14 cellular contexts compared by ENCODE assay signal in genomic region chr11:637593-638507, GRCh38. TPM values are rescaled to one million over a fixed set of nuclear protein-coding genes. Genes with fewer than 3 reads are reported as not detected.
DNase-seq lines count a peak whose midpoint lies in the region; ATAC-seq, FAIRE-seq and TF ChIP-seq lines count a peak whose summit lies in the region.
"Had no signal": no experiment of that assay in that cellular context is flagged by ENCODE, and none has a peak within 500 bp of the region (broad histone marks: within the 10 kb centered on the region; RNA-seq: fewer than 3 reads in every experiment).

No MANE protein-coding gene starts in this region.

- 0 out of 2 replicates have a peak, but pooled peaks cover 3% of the 10 kb centered on the region for H4K20me1 ChIP-seq in HepG2 (ENCODE audit: insufficient read depth, low read length)

- H3K27me3 Mint-ChIP-seq in activated naive CD4-positive, alpha-beta T cell treated with anti-CD3 and anti-CD28 coated beads, Interleukin-2, amount 50 U/mL, for 24 hours, result peaks cover 14% of the 10 kb centered on the region

- no peak for FAIRE-seq in HepG2 (lab: Jason Lieb, UNC)

- H3K27ac ChIP-seq in HepG2 (ENCODE audit: extremely low read length, insufficient read depth, low read length) (no peak overlapping the region), thoracic aorta (no peak overlapping the region)
- H3K27ac ChIP-seq: epithelial cell of prostate had no signal

- no peaks in the 10 kb centered on the region for H3K9me3 ChIP-seq in HepG2 (ENCODE audit: low read length)
- H3K9me3 ChIP-seq in thoracic aorta, result no peaks in the 10 kb centered on the region

- POLR2A ChIA-PET in HepG2 (lab: Yijun Ruan, JAX), result no interaction called here

- TF ChIP-seq CTCF in astrocyte of the cerebellum (IDR thresholded peaks at IDR 0.05; ENCODE audit: low read depth, low read length, missing control alignments) (no peak), HepG2 (CRISPR knock-in tag; IDR thresholded peaks at IDR 0.05) (no peak), thoracic aorta (IDR thresholded peaks at IDR 0.05) (no peak)

- in situ Hi-C loops in astrocyte of the cerebellum (cut with HindIII; ENCODE audit: low sequenced_read_pairs), result no loop called here
- in situ Hi-C loops in HepG2 (cut with HindIII; ENCODE audit: extremely low pct_ligation_motif_present, low pct_unique_long_range_greater_than_20kb), result no loop called here
- in situ Hi-C loops in G401 (cut with HindIII; ENCODE audit: low sequenced_read_pairs), result no loop called here

- no peak overlapping the region for H3K27ac Mint-ChIP-seq in activated naive CD4-positive, alpha-beta T cell treated with anti-CD3 and anti-CD28 coated beads, Interleukin-2, amount 50 U/mL, for 24 hours

- no peak for TF ChIP-seq EP300 in HepG2 (IDR thresholded peaks at IDR 0.05; ENCODE audit: low read depth in 2 of 2, low read length in 2 of 2)
- no peak for TF ChIP-seq EP300 in HepG2 (CRISPR knock-in tag; IDR thresholded peaks at IDR 0.05; ENCODE audit: borderline replicate concordance)

- CTCF ChIA-PET in HepG2 (lab: Yijun Ruan, JAX; ENCODE audit: low intra/inter-chr PET ratio, low total read pairs), result no interaction called here

- no peak for TF ChIP-seq POLR2A in HepG2 (IDR thresholded peaks at IDR 0.05; ENCODE audit: insufficient read depth in 1 of 2, low read depth in 2 of 2, low read length in 2 of 2)

- H3K4me3 Mint-ChIP-seq in activated naive CD4-positive, alpha-beta T cell treated with anti-CD3 and anti-CD28 coated beads, Interleukin-2, amount 50 U/mL, for 24 hours, result peak overlapping the region; percentile 61

- H3K4me2 ChIP-seq in HepG2 (ENCODE audit: low read depth, low read length), result no peak overlapping the region

- H3K9me3 Mint-ChIP-seq in activated naive CD4-positive, alpha-beta T cell treated with anti-CD3 and anti-CD28 coated beads, Interleukin-2, amount 50 U/mL, for 24 hours, result no peaks in the 10 kb centered on the region

- H3K79me2 ChIP-seq in HepG2 (ENCODE audit: insufficient read depth, low read length), result no peaks in the 10 kb centered on the region

- no peaks in the 10 kb centered on the region for H3K36me3 Mint-ChIP-seq in activated naive CD4-positive, alpha-beta T cell treated with anti-CD3 and anti-CD28 coated beads, Interleukin-2, amount 50 U/mL, for 24 hours

- ATAC-seq in HepG2 (no peak), thoracic aorta (ENCODE audit: insufficient number of reproducible peaks, low FRiP score, low read depth) (no peak), HG02763 (IDR thresholded peaks at IDR 0.05; ENCODE audit: unreplicated experiment) (no peak)

- 0 out of 5 replicates have a peak, but pooled peaks cover 1 to 9% of the 10 kb centered on the region in 2 experiments for H3K36me3 ChIP-seq in HepG2 (replicated peaks in 1 of 2; ENCODE audit: control insufficient read depth in 1 of 2, insufficient read depth in 2 of 2, low read length in 2 of 2)
- peaks cover 11% of the 10 kb centered on the region for H3K36me3 ChIP-seq in thoracic aorta

- no peak overlapping the region for H3K9ac ChIP-seq in HepG2 (ENCODE audit: insufficient read depth, low read depth, low read length)

- no peak for TF ChIP-seq RAD21 in HepG2 (CRISPR knock-in tag; IDR thresholded peaks at IDR 0.05)

- H3K4me3 ChIP-seq in astrocyte of the cerebellum (ENCODE audit: low read depth, low read length) (peak overlapping the region; percentile 14), HepG2 (replicated peaks in 1 of 3; ENCODE audit: insufficient read depth in 1 of 3, low read depth in 2 of 3, low read length in 3 of 3) (no peak overlapping the region), thoracic aorta (peak overlapping the region; percentile 54)

- no peak for DNase-seq in activated naive CD4-positive, alpha-beta T cell (lab: John Stamatoyannopoulos, UW)
- DNase-seq in astrocyte of the cerebellum (ENCODE audit: low read depth), result no peak
- no peak for DNase-seq in HepG2 (ENCODE audit: low spot score)
- no peak for DNase-seq in thoracic aorta (ENCODE audit: low spot score)
- DNase-seq in G401 (ENCODE audit: low spot score), result no peak
- DNase-seq in SIG-M5 treated with dmso at 0.1 percent for 504 hours (lab: John Stamatoyannopoulos, UW; ENCODE audit: unreplicated experiment), result no peak
- DNase-seq: NCI-H345; stimulated activated CD4-positive, alpha-beta T cell treated with anti-CD3 and anti-CD28 coated beads, Interleukin-2, amount 100 ng/mL, for 48 hours; T-helper 1 cell had no signal

- intact Hi-C loops in HepG2 (cut with micrococcal nuclease; ENCODE audit: unreplicated experiment), result no loop called here

- H3K27me3 ChIP-seq in HepG2 (ENCODE audit: control insufficient read depth in 1 of 2, insufficient read depth in 2 of 2, low read length in 2 of 2) (no peaks in the 10 kb centered on the region), thoracic aorta (replicated peaks; ENCODE audit: insufficient read depth) (no peaks in the 10 kb centered on the region)

- WGBS in HepG2 (ENCODE audit: low lambda C conversion rate), result 98% methylated on average over 42 of the region's 53 CpGs

- peaks cover 9% of the 10 kb centered on the region for H3K4me1 Mint-ChIP-seq in activated naive CD4-positive, alpha-beta T cell treated with anti-CD3 and anti-CD28 coated beads, Interleukin-2, amount 50 U/mL, for 24 hours

- H2AFZ ChIP-seq in HepG2 (ENCODE audit: low read length), result no peak overlapping the region

- no TSS peak for BruUV-seq in HepG2 (replicated peaks; lab: Mats Ljungman, UMichigan)

- H3K4me1 ChIP-seq in HepG2 (ENCODE audit: insufficient read depth, low read length) (no peaks in the 10 kb centered on the region), thoracic aorta (ENCODE audit: control insufficient read depth in 1 of 2, low read depth in 2 of 2) (peaks cover 4 to 15% of the 10 kb centered on the region in 2 donors)

RNA-seq across cellular contexts. Expression of gene DRD4, which starts 0.8 kb away (rescaled TPM):
- total RNA-seq in HepG2 (2016; rRNA removed; fragmentation: Illumina TruSeq; extraction: Trizol) (0.13 TPM in 1 of 2 replicates, not detected in the other), thoracic aorta (under 1 TPM in 1 of 2 donors, not detected in 1; 0.27 TPM)
- not detected in 2 replicates for total RNA-seq in HepG2 (2016; cell fraction: cytosol; rRNA removed; fragmentation: Illumina TruSeq; extraction: Trizol; ENCODE audit: low read depth)
- total RNA-seq in HepG2 (2016; cell fraction: insoluble cytoplasmic fraction; rRNA removed; fragmentation: Illumina TruSeq; extraction: Trizol), result not detected in 2 replicates
- 0.15 TPM in 1 of 2 replicates, not detected in the other for total RNA-seq in HepG2 (2016; cell fraction: membrane; rRNA removed; fragmentation: Illumina TruSeq; extraction: Trizol)
- not detected in 2 replicates for total RNA-seq in HepG2 (2016; cell fraction: nucleus; rRNA removed; fragmentation: Illumina TruSeq; extraction: Trizol)
- polyA plus RNA-seq in HepG2 (2011; rRNA removed), result 0.09 TPM in 2 replicates
- polyA plus RNA-seq in HepG2 (2011; cell fraction: cytosol; rRNA removed), result 0.11 TPM in 1 of 2 replicates, not detected in the other
- 1.3 and 1.6 TPM in 2 replicates for polyA plus RNA-seq in HepG2 (2011; cell fraction: nucleus; rRNA removed)
- polyA plus RNA-seq in HepG2 (2012), result 0.60 and 0.79 TPM in 2 replicates
- polyA plus RNA-seq in HepG2 (2016; cell fraction: cytosol; fragmentation: Illumina TruSeq; extraction: Trizol; ENCODE audit: low read depth), result 0.18 and 0.26 TPM in 2 replicates
- 0.16 and 0.24 TPM in 2 replicates for polyA plus RNA-seq in HepG2 (2016; cell fraction: insoluble cytoplasmic fraction; fragmentation: Illumina TruSeq; extraction: Trizol; ENCODE audit: low read depth)
- 0.22 and 0.28 TPM in 2 replicates for polyA plus RNA-seq in HepG2 (2016; cell fraction: membrane; fragmentation: Illumina TruSeq; extraction: Trizol; ENCODE audit: low read depth)
- 1.4 and 1.5 TPM in 2 replicates for polyA plus RNA-seq in HepG2 (2016; cell fraction: nucleus; fragmentation: Illumina TruSeq; extraction: Trizol; ENCODE audit: insufficient read depth, low read depth)
- polyA minus RNA-seq in HepG2 (2011; rRNA and poly(A)+ RNA removed; ENCODE audit: low replicate concordance), result 0.42 TPM in 1 of 2 replicates, not detected in the other
- not detected in 2 replicates for polyA minus RNA-seq in HepG2 (2011; cell fraction: cytosol; rRNA and poly(A)+ RNA removed)
- 0.26 and 0.50 TPM in 2 replicates for polyA minus RNA-seq in HepG2 (2011; cell fraction: nucleus; rRNA and poly(A)+ RNA removed)
- total RNA-seq in G401 (2014; rRNA removed; shearing (Covaris generic)), result not detected in 2 replicates
- polyA plus RNA-seq: CD14-positive monocyte had no signal

RNA-seq across cellular contexts. Expression of gene SCT, which starts 10.9 kb away (rescaled TPM):
- total RNA-seq in HepG2 (2016; rRNA removed; fragmentation: Illumina TruSeq; extraction: Trizol) (not detected in 2 replicates), thoracic aorta (not detected)
- total RNA-seq in HepG2 (2016; cell fraction: cytosol; rRNA removed; fragmentation: Illumina TruSeq; extraction: Trizol; ENCODE audit: low read depth), result not detected in 2 replicates
- not detected in 2 replicates for total RNA-seq in HepG2 (2016; cell fraction: insoluble cytoplasmic fraction; rRNA removed; fragmentation: Illumina TruSeq; extraction: Trizol)
- total RNA-seq in HepG2 (2016; cell fraction: membrane; rRNA removed; fragmentation: Illumina TruSeq; extraction: Trizol), result not detected in 2 replicates
- not detected in 2 replicates for total RNA-seq in HepG2 (2016; cell fraction: nucleus; rRNA removed; fragmentation: Illumina TruSeq; extraction: Trizol)
- not detected in 2 replicates for polyA plus RNA-seq in HepG2 (2011; rRNA removed)
- not detected in 2 replicates for polyA plus RNA-seq in HepG2 (2011; cell fraction: cytosol; rRNA removed)
- not detected in 2 replicates for polyA plus RNA-seq in HepG2 (2011; cell fraction: nucleus; rRNA removed)
- not detected in 2 replicates for polyA plus RNA-seq in HepG2 (2012)
- not detected in 2 replicates for polyA plus RNA-seq in HepG2 (2016; cell fraction: cytosol; fragmentation: Illumina TruSeq; extraction: Trizol; ENCODE audit: low read depth)
- not detected in 2 replicates for polyA plus RNA-seq in HepG2 (2016; cell fraction: insoluble cytoplasmic fraction; fragmentation: Illumina TruSeq; extraction: Trizol; ENCODE audit: low read depth)
- not detected in 2 replicates for polyA plus RNA-seq in HepG2 (2016; cell fraction: membrane; fragmentation: Illumina TruSeq; extraction: Trizol; ENCODE audit: low read depth)
- polyA plus RNA-seq in HepG2 (2016; cell fraction: nucleus; fragmentation: Illumina TruSeq; extraction: Trizol; ENCODE audit: insufficient read depth, low read depth), result not detected in 2 replicates
- not detected in 2 replicates for polyA minus RNA-seq in HepG2 (2011; rRNA and poly(A)+ RNA removed; ENCODE audit: low replicate concordance)
- not detected in 2 replicates for polyA minus RNA-seq in HepG2 (2011; cell fraction: cytosol; rRNA and poly(A)+ RNA removed)
- not detected in 2 replicates for polyA minus RNA-seq in HepG2 (2011; cell fraction: nucleus; rRNA and poly(A)+ RNA removed)
- total RNA-seq in G401 (2014; rRNA removed; shearing (Covaris generic)), result not detected in 2 replicates
- total RNA-seq: mononuclear cell had no signal
- polyA plus RNA-seq: CD14-positive monocyte had no signal

RNA-seq across cellular contexts. Expression of gene CDHR5, which starts 13.1 kb away (rescaled TPM):
- total RNA-seq in HepG2 (2016; rRNA removed; fragmentation: Illumina TruSeq; extraction: Trizol) (0.21 and 0.46 TPM in 2 replicates), thoracic aorta (not detected)
- 0.09 TPM in 1 of 2 replicates, not detected in the other for total RNA-seq in HepG2 (2016; cell fraction: cytosol; rRNA removed; fragmentation: Illumina TruSeq; extraction: Trizol; ENCODE audit: low read depth)
- 0.52 TPM in 1 of 2 replicates, not detected in the other for total RNA-seq in HepG2 (2016; cell fraction: insoluble cytoplasmic fraction; rRNA removed; fragmentation: Illumina TruSeq; extraction: Trizol)
- total RNA-seq in HepG2 (2016; cell fraction: membrane; rRNA removed; fragmentation: Illumina TruSeq; extraction: Trizol), result 0.25 and 0.52 TPM in 2 replicates
- total RNA-seq in HepG2 (2016; cell fraction: nucleus; rRNA removed; fragmentation: Illumina TruSeq; extraction: Trizol), result 0.65 and 0.72 TPM in 2 replicates
- polyA plus RNA-seq in HepG2 (2011; rRNA removed), result 0.68 and 0.71 TPM in 2 replicates
- polyA plus RNA-seq in HepG2 (2011; cell fraction: cytosol; rRNA removed), result 0.19 and 0.67 TPM in 2 replicates
- polyA plus RNA-seq in HepG2 (2011; cell fraction: nucleus; rRNA removed), result 1.8 and 3.5 TPM in 2 replicates
- polyA plus RNA-seq in HepG2 (2012), result 0.37 and 0.71 TPM in 2 replicates
- polyA plus RNA-seq in HepG2 (2016; cell fraction: cytosol; fragmentation: Illumina TruSeq; extraction: Trizol; ENCODE audit: low read depth), result 0.06 and 0.12 TPM in 2 replicates
- 0.70 and 0.90 TPM in 2 replicates for polyA plus RNA-seq in HepG2 (2016; cell fraction: insoluble cytoplasmic fraction; fragmentation: Illumina TruSeq; extraction: Trizol; ENCODE audit: low read depth)
- polyA plus RNA-seq in HepG2 (2016; cell fraction: membrane; fragmentation: Illumina TruSeq; extraction: Trizol; ENCODE audit: low read depth), result 0.11 and 0.40 TPM in 2 replicates
- 3.1 and 3.6 TPM in 2 replicates for polyA plus RNA-seq in HepG2 (2016; cell fraction: nucleus; fragmentation: Illumina TruSeq; extraction: Trizol; ENCODE audit: insufficient read depth, low read depth)
- polyA minus RNA-seq in HepG2 (2011; rRNA and poly(A)+ RNA removed; ENCODE audit: low replicate concordance), result 0.62 TPM in 1 of 2 replicates, not detected in the other
- polyA minus RNA-seq in HepG2 (2011; cell fraction: cytosol; rRNA and poly(A)+ RNA removed), result 0.40 TPM in 1 of 2 replicates, not detected in the other
- 0.26 and 0.75 TPM in 2 replicates for polyA minus RNA-seq in HepG2 (2011; cell fraction: nucleus; rRNA and poly(A)+ RNA removed)
- total RNA-seq in G401 (2014; rRNA removed; shearing (Covaris generic)), result not detected in 2 replicates

RNA-seq across cellular contexts. Expression of gene IRF7, which starts 22.1 kb away (rescaled TPM):
- total RNA-seq in HepG2 (2016; rRNA removed; fragmentation: Illumina TruSeq; extraction: Trizol), result not detected in 2 replicates
- not detected in 2 replicates for total RNA-seq in HepG2 (2016; cell fraction: cytosol; rRNA removed; fragmentation: Illumina TruSeq; extraction: Trizol; ENCODE audit: low read depth)
- total RNA-seq in HepG2 (2016; cell fraction: insoluble cytoplasmic fraction; rRNA removed; fragmentation: Illumina TruSeq; extraction: Trizol), result not detected in 2 replicates
- not detected in 2 replicates for total RNA-seq in HepG2 (2016; cell fraction: membrane; rRNA removed; fragmentation: Illumina TruSeq; extraction: Trizol)
- total RNA-seq in HepG2 (2016; cell fraction: nucleus; rRNA removed; fragmentation: Illumina TruSeq; extraction: Trizol), result not detected in 2 replicates
- 0.04 TPM in 1 of 2 replicates, not detected in the other for polyA plus RNA-seq in HepG2 (2011; rRNA removed)
- 0.03 TPM in 1 of 2 replicates, not detected in the other for polyA plus RNA-seq in HepG2 (2011; cell fraction: cytosol; rRNA removed)
- 0.47 and 0.69 TPM in 2 replicates for polyA plus RNA-seq in HepG2 (2011; cell fraction: nucleus; rRNA removed)
- polyA plus RNA-seq in HepG2 (2012), result 0.42 and 0.91 TPM in 2 replicates
- polyA plus RNA-seq in HepG2 (2016; cell fraction: cytosol; fragmentation: Illumina TruSeq; extraction: Trizol; ENCODE audit: low read depth), result not detected in 2 replicates
- not detected in 2 replicates for polyA plus RNA-seq in HepG2 (2016; cell fraction: insoluble cytoplasmic fraction; fragmentation: Illumina TruSeq; extraction: Trizol; ENCODE audit: low read depth)
- not detected in 2 replicates for polyA plus RNA-seq in HepG2 (2016; cell fraction: membrane; fragmentation: Illumina TruSeq; extraction: Trizol; ENCODE audit: low read depth)
- not detected in 2 replicates for polyA plus RNA-seq in HepG2 (2016; cell fraction: nucleus; fragmentation: Illumina TruSeq; extraction: Trizol; ENCODE audit: insufficient read depth, low read depth)
- polyA minus RNA-seq in HepG2 (2011; rRNA and poly(A)+ RNA removed; ENCODE audit: low replicate concordance), result 3.8 TPM in 1 of 2 replicates, not detected in the other
- not detected in 2 replicates for polyA minus RNA-seq in HepG2 (2011; cell fraction: cytosol; rRNA and poly(A)+ RNA removed)
- not detected in 2 replicates for polyA minus RNA-seq in HepG2 (2011; cell fraction: nucleus; rRNA and poly(A)+ RNA removed)
- 10 to 100 TPM; 33.8 to 45.4 TPM for total RNA-seq in thoracic aorta
- total RNA-seq in G401 (2014; rRNA removed; shearing (Covaris generic)), result 1.1 and 3.6 TPM in 2 replicates

RNA-seq across cellular contexts. Expression of gene DEAF1, which starts 57.2 kb away (rescaled TPM):
- 18.2 and 29.6 TPM in 2 replicates for total RNA-seq in HepG2 (2016; rRNA removed; fragmentation: Illumina TruSeq; extraction: Trizol)
- total RNA-seq in HepG2 (2016; cell fraction: cytosol; rRNA removed; fragmentation: Illumina TruSeq; extraction: Trizol; ENCODE audit: low read depth), result 52.0 and 58.7 TPM in 2 replicates
- 20.8 and 32.8 TPM in 2 replicates for total RNA-seq in HepG2 (2016; cell fraction: insoluble cytoplasmic fraction; rRNA removed; fragmentation: Illumina TruSeq; extraction: Trizol)
- total RNA-seq in HepG2 (2016; cell fraction: membrane; rRNA removed; fragmentation: Illumina TruSeq; extraction: Trizol), result 63.0 and 70.8 TPM in 2 replicates
- 23.5 and 24.2 TPM in 2 replicates for total RNA-seq in HepG2 (2016; cell fraction: nucleus; rRNA removed; fragmentation: Illumina TruSeq; extraction: Trizol)
- 22.3 and 31.6 TPM in 2 replicates for polyA plus RNA-seq in HepG2 (2011; rRNA removed)
- polyA plus RNA-seq in HepG2 (2011; cell fraction: cytosol; rRNA removed), result 18.7 and 21.9 TPM in 2 replicates
- polyA plus RNA-seq in HepG2 (2011; cell fraction: nucleus; rRNA removed), result 48.8 and 50.2 TPM in 2 replicates
- polyA plus RNA-seq in HepG2 (2012), result 24.8 and 28.9 TPM in 2 replicates
- 54.2 and 64.1 TPM in 2 replicates for polyA plus RNA-seq in HepG2 (2016; cell fraction: cytosol; fragmentation: Illumina TruSeq; extraction: Trizol; ENCODE audit: low read depth)
- 20.0 and 24.6 TPM in 2 replicates for polyA plus RNA-seq in HepG2 (2016; cell fraction: insoluble cytoplasmic fraction; fragmentation: Illumina TruSeq; extraction: Trizol; ENCODE audit: low read depth)
- 53.8 and 73.1 TPM in 2 replicates for polyA plus RNA-seq in HepG2 (2016; cell fraction: membrane; fragmentation: Illumina TruSeq; extraction: Trizol; ENCODE audit: low read depth)
- 41.0 and 44.0 TPM in 2 replicates for polyA plus RNA-seq in HepG2 (2016; cell fraction: nucleus; fragmentation: Illumina TruSeq; extraction: Trizol; ENCODE audit: insufficient read depth, low read depth)
- polyA minus RNA-seq in HepG2 (2011; rRNA and poly(A)+ RNA removed; ENCODE audit: low replicate concordance), result 25.5 and 31.1 TPM in 2 replicates
- 12.7 and 21.4 TPM in 2 replicates for polyA minus RNA-seq in HepG2 (2011; cell fraction: cytosol; rRNA and poly(A)+ RNA removed)
- polyA minus RNA-seq in HepG2 (2011; cell fraction: nucleus; rRNA and poly(A)+ RNA removed), result 27.7 and 32.9 TPM in 2 replicates
- 10 to 100 TPM; 22.1 to 67.0 TPM for total RNA-seq in thoracic aorta
- 70.5 and 73.2 TPM in 2 replicates for total RNA-seq in G401 (2014; rRNA removed; shearing (Covaris generic))

Comparison
In these comparisons a context has a peak if more than half of its experiments do, and no peak if none do; other contexts are left out.
1. H3K4me3 ChIP-seq: peak in astrocyte of the cerebellum (single experiment) and thoracic aorta (single experiment); none in HepG2 (0 of 3).